8 cellular contexts compared by ENCODE assay signal in genomic region chr6:6712258-6712978, GRCh38.
DNase-seq lines count a peak whose midpoint lies in the region; ATAC-seq and TF ChIP-seq lines count a peak whose summit lies in the region.

No MANE protein-coding gene starts in this region.

- peak overlapping the region; percentile 39 for H3K4me3 Mint-ChIP-seq in glutamatergic neuron (ENCODE audit: unreplicated experiment)

- peaks cover 1% of the 10 kb centered on the region for H3K9me3 Mint-ChIP-seq in glutamatergic neuron (ENCODE audit: unreplicated experiment)

- POLR2A ChIA-PET in RWPE1 (lab: Yijun Ruan, JAX; ENCODE audit: low non-redundant PET) = interaction anchor here (0.6 kb wide), 1 partner anchor 94 kb away, joined by 5 read pairs; no protein-coding TSS in a partner anchor

- ATAC-seq in GM21390 (IDR thresholded peaks at IDR 0.05; ENCODE audit: unreplicated experiment) (peak; percentile 22), GM19035 (IDR thresholded peaks at IDR 0.05; ENCODE audit: unreplicated experiment) (no peak), HG02840 (IDR thresholded peaks at IDR 0.05; ENCODE audit: low FRiP score, unreplicated experiment) (no peak), GM21447 (IDR thresholded peaks at IDR 0.05; ENCODE audit: unreplicated experiment) (no peak)
- peak; percentile 62 for ATAC-seq in stimulated activated naive CD8-positive, alpha-beta T cell treated with anti-CD3 and anti-CD28 coated beads, Interleukin-15, Interleukin-2, amounts not matched to agents 100 U/mL and 50 U/mL, for 24 hours

- H3K27ac Mint-ChIP-seq in glutamatergic neuron (ENCODE audit: unreplicated experiment) = no peak overlapping the region

- peaks cover 9% of the 10 kb centered on the region for H3K27me3 Mint-ChIP-seq in glutamatergic neuron (ENCODE audit: unreplicated experiment)

- DNase-seq in AG08395 (ENCODE audit: low spot score) (peak; percentile 93), RWPE1 (ENCODE audit: low spot score) (peak; percentile 86), glutamatergic neuron (no peak)
- no peak for DNase-seq in stimulated activated naive CD8-positive, alpha-beta T cell treated with anti-CD3 and anti-CD28 coated beads, Interleukin-15, Interleukin-2, amounts not matched to agents 100 U/mL and 50 U/mL, for 24 hours

- CTCF ChIA-PET in RWPE1 (lab: Yijun Ruan, JAX) = interaction anchor here (0.5 to 0.7 kb wide), 6 partner anchors 12 to 775 kb away, joined by 3 to 5 read pairs (median 4); no protein-coding TSS in a partner anchor

- H3K4me1 Mint-ChIP-seq in glutamatergic neuron (ENCODE audit: low read depth, unreplicated experiment) = peaks cover 28% of the 10 kb centered on the region

- peak overlapping the region; percentile 82 for H3K27ac ChIP-seq in RWPE1

- H3K36me3 Mint-ChIP-seq in glutamatergic neuron (ENCODE audit: unreplicated experiment) = no peaks in the 10 kb centered on the region

- TF ChIP-seq CTCF in RWPE1 (conservative IDR thresholded peaks at IDR 0.05; ENCODE audit: low read depth) (no peak), glutamatergic neuron (IDR thresholded peaks at IDR 0.05; ENCODE audit: partially characterized antibody, unreplicated experiment) (no peak)

Comparison
In these comparisons a context has a peak if more than half of its experiments do, and no peak if none do; other contexts are left out.
1. DNase-seq: peak in AG08395 (single experiment) and RWPE1 (single experiment); none in glutamatergic neuron (single experiment) and stimulated activated naive CD8-positive, alpha-beta T cell treated with anti-CD3 and anti-CD28 coated beads, Interleukin-15, Interleukin-2, amounts not matched to agents 100 U/mL and 50 U/mL, for 24 hours (single experiment).
2. ATAC-seq: peak in GM21390 (single experiment) and stimulated activated naive CD8-positive, alpha-beta T cell treated with anti-CD3 and anti-CD28 coated beads, Interleukin-15, Interleukin-2, amounts not matched to agents 100 U/mL and 50 U/mL, for 24 hours (single experiment); none in GM19035 (single experiment), HG02840 (single experiment) and GM21447 (single experiment).